Comparison of ENCODE assay signal across 13 cellular contexts in the genomic region with DNA sequence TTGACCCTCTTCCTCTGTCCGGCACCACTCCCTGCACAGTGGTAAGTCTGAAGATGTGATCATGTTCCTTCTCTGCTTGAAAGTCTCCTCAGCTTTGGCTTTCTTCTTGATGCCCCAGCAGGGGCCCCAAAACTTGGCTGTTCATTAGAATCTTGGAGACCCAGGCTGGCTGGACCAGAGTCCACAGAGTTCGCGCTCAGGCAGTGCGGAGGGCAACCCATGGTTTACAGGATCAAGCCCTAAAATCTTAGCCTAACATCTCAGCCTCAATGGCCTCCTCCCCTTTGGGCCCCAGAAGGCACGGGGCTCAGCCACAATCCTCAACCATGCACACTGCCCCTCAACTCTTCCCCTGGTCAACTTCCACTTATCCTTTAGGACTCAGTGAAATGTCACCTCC.
"Had no signal": no experiment of that assay in that cellular context is flagged by ENCODE, and none has a peak within 500 bp of the region (broad histone marks: within the 10 kb centered on the region; RNA-seq: fewer than 3 reads in every experiment).

No MANE protein-coding gene starts in this region.

- H3K9me2 ChIP-seq: SK-N-SH had no signal

- H3K9ac ChIP-seq: SK-N-SH had no signal

- DNase-seq: activated CD8-positive, alpha-beta memory T cell treated with anti-CD3 and anti-CD28 coated beads for 24 hours; activated gamma-delta T cell treated with Interleukin-2 at 50 U/mL for 16 hours; activated T-cell treated with anti-CD3 and anti-CD28 coated beads, Interleukin-2, amount 50 U/mL, for 1 hour; cortex of kidney; effector memory CD8-positive, alpha-beta T cell; gastrocnemius medialis; left lung; pancreas; stimulated activated CD4-positive, alpha-beta T cell treated with anti-CD3 and anti-CD28 coated beads, Interleukin-2, amount 100 ng/mL, for 48 hours; upper lobe of right lung had no signal

- H3K4me3 Mint-ChIP-seq: stimulated activated naive CD8-positive, alpha-beta T cell treated with anti-CD3 and anti-CD28 coated beads, Interleukin-15, Interleukin-2, amounts not matched to agents 100 ng/mL and 50 ng/mL, for 24 hours had no signal

- H3K4me3 ChIP-seq: gastrocnemius medialis, left lung, pancreas, upper lobe of right lung had no signal

- H3K27ac ChIP-seq: epithelial cell of prostate, gastrocnemius medialis, left lung, pancreas, upper lobe of right lung had no signal

- H3K9me3 Mint-ChIP-seq: effector memory CD8-positive, alpha-beta T cell had no signal

- H3K4me2 ChIP-seq: SK-N-SH had no signal

- H3K4me1 ChIP-seq: gastrocnemius medialis, left lung, pancreas, upper lobe of right lung had no signal

- H3K36me3 ChIP-seq: gastrocnemius medialis, left lung, pancreas, upper lobe of right lung had no signal

- H3K27ac Mint-ChIP-seq: stimulated activated naive CD8-positive, alpha-beta T cell treated with anti-CD3 and anti-CD28 coated beads, Interleukin-15, Interleukin-2, amounts not matched to agents 100 ng/mL and 50 ng/mL, for 24 hours had no signal

- H3K27me3 ChIP-seq: gastrocnemius medialis, pancreas, upper lobe of right lung had no signal

- H3K9me3 ChIP-seq: pancreas, SK-N-SH, upper lobe of right lung had no signal

- ATAC-seq: effector memory CD8-positive, alpha-beta T cell; gastrocnemius medialis; left lung; pancreas; upper lobe of right lung had no signal
